Comparison of ENCODE assay signal across 10 cellular contexts in genomic region chr6:17932362-17932852, GRCh38. TPM values are rescaled to one million over a fixed set of nuclear protein-coding genes. Genes with fewer than 3 reads are reported as not detected.
DNase-seq lines count a peak whose midpoint lies in the region; ATAC-seq, FAIRE-seq and TF ChIP-seq lines count a peak whose summit lies in the region.
"Had no signal": no experiment of that assay in that cellular context is flagged by ENCODE, and none has a peak within 500 bp of the region (broad histone marks: within the 10 kb centered on the region; RNA-seq: fewer than 3 reads in every experiment).

No MANE protein-coding gene starts in this region.

- H3K9me3 ChIP-seq in A549, result no peaks in the 10 kb centered on the region

- peak overlapping the region; percentile 40 for H3K4me2 ChIP-seq in A549

- no peak for TF ChIP-seq POLR2A in A549 (IDR thresholded peaks at IDR 0.05; ENCODE audit: low read length)

- no peak overlapping the region for H3K4me3 ChIP-seq in A549
- H3K4me3 ChIP-seq: SK-N-MC had no signal

- ATAC-seq in A549 (peak; percentile 80 to 88; a peak in 5 of 6 replicates), GM19395 (IDR thresholded peaks at IDR 0.05; ENCODE audit: unreplicated experiment) (no peak), HG03571 (IDR thresholded peaks at IDR 0.05; ENCODE audit: unreplicated experiment) (no peak), GM19035 (IDR thresholded peaks at IDR 0.05; ENCODE audit: unreplicated experiment) (no peak), GM21381 (IDR thresholded peaks at IDR 0.05; ENCODE audit: unreplicated experiment) (no peak)

- FAIRE-seq in A549 (lab: Jason Lieb, UNC), result no peak

- no peak for TF ChIP-seq CTCF in A549 (IDR thresholded peaks at IDR 0.05)

- TF ChIP-seq EP300 in A549 (IDR thresholded peaks at IDR 0.05), result no peak

- no peak for TF ChIP-seq RAD21 in A549 (conservative IDR thresholded peaks at IDR 0.05 in 1 of 2, IDR thresholded peaks at IDR 0.05 in 1 of 2)

- H3K4me1 ChIP-seq in A549, result peaks cover 60% of the 10 kb centered on the region

- H3K27ac ChIP-seq in A549 (peak overlapping the region; percentile 17 to 18; a peak in 3 of 6 replicates), epithelial cell of prostate (peak overlapping the region; percentile 51)
- H3K27ac ChIP-seq: SK-N-MC had no signal

- POLR2A ChIA-PET in A549 (lab: Yijun Ruan, JAX), result no interaction called here

- DNase-seq in A549 (ENCODE audit: low read depth in 1 of 2, low spot score in 1 of 2) (peak in 1 of 2 experiments; percentile 52), NOMO-1 treated with DMSO at 0.1 percent for 48 hours (lab: John Stamatoyannopoulos, UW; ENCODE audit: unreplicated experiment) (peak; percentile 66), epithelial cell of prostate (ENCODE audit: low read depth, low spot score) (no peak), mucosa of gallbladder (ENCODE audit: low spot score) (peak; percentile 37)
- DNase-seq: ACHN had no signal

- WGBS in A549 (ENCODE audit: missing lambda C conversion rate), result 43% methylated on average over 5 of the region's 5 CpGs

- CTCF ChIA-PET in A549 (lab: Yijun Ruan, JAX), result no interaction called here

TF ChIP-seq in A549, 52 proteins besides CTCF, POLR2A, EP300 and RAD21:
- no peak for TF ChIP-seq RNF2 (IDR thresholded peaks at IDR 0.05; ENCODE audit: borderline replicate concordance, low read depth)
- TF ChIP-seq RCOR1 (IDR thresholded peaks at IDR 0.05; ENCODE audit: low read depth, low read length), result no peak
- TF ChIP-seq GATA3 (IDR thresholded peaks at IDR 0.05; ENCODE audit: borderline replicate concordance), result no peak
- no peak for TF ChIP-seq ESRRA (IDR thresholded peaks at IDR 0.05; ENCODE audit: borderline replicate concordance, low read length)

RNA-seq across cellular contexts. Expression of gene KIF13A, which starts 55.0 kb away (rescaled TPM):
- 38.4 and 39.4 TPM in 2 replicates for polyA plus RNA-seq in A549 (2011; rRNA removed)
- 14.4 and 16.7 TPM in 2 replicates for polyA plus RNA-seq in A549 (2012; cell fraction: cytosol; rRNA removed)
- 9.6 and 14.6 TPM in 2 replicates for polyA plus RNA-seq in A549 (2012; cell fraction: nucleus; rRNA removed)
- polyA plus RNA-seq in A549 (2017; fragmentation: RNase III; extraction: RNeasy Plus Mini Kit Qiagen cat#74134 plus additional on column Dnase treatment), result 28.3 to 30.2 TPM (median 28.6 TPM) in 3 replicates
- polyA minus RNA-seq in A549 (2011; rRNA and poly(A)+ RNA removed), result 40.1 and 42.6 TPM in 2 replicates
- total RNA-seq in mucosa of gallbladder, result 43.0 TPM

Comparison
In these comparisons a context has a peak if more than half of its experiments do, and no peak if none do; other contexts are left out.
1. ATAC-seq: peak in A549 (2 of 2); none in GM19395 (single experiment), HG03571 (single experiment), GM19035 (single experiment) and GM21381 (single experiment).